Comparison of ENCODE assay signal across 8 cellular contexts in the genomic region with DNA sequence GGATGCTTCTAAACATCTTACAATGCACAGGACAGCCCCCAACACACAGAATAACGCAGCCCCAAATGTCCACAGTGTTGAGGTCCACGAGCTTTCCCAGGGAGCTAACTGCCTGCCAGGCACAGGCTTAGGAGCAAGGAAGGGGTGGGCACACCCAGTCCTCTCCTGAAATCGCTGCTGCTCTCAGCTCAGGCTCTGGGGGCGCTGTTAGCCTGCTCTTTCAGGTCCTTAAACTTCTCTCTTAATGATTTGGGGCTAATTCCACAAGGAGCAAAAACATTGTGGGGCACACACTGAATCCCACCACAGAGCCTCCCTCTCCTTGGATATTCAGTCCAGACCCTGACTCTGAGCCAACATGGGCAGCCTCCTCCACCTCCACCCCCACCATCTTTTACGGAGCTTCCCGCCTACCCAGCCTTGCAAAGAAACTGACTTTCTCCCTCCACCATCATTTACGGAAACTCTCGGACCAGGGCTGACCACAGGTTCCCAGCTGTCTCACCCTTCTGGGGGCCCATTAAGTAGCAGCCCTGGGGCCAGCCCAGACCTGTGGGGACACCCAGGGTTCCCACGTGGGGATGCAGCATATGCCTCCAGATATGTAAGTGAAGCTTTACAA. TPM values are rescaled to one million over a fixed set of nuclear protein-coding genes. Genes with fewer than 3 reads are reported as not detected.
DNase-seq lines count a peak whose midpoint lies in the region; ATAC-seq and TF ChIP-seq lines count a peak whose summit lies in the region.

No MANE protein-coding gene starts in this region.

- H3K27ac Mint-ChIP-seq in activated T-helper 1 cell treated with anti-CD3 and anti-CD28 coated beads, Interleukin-12 subunit alpha, Interleukin-12 subunit beta, Interleukin-2, Interleukin-4 antibody, amounts not matched to agents 30 ng/mL and 10 ng/mL and 1 ng/mL, durations not matched to agents 14 hours and 24 hours and 36 hours: no peak overlapping the region

- peaks cover 20% of the 10 kb centered on the region for H3K27me3 Mint-ChIP-seq in activated T-helper 1 cell treated with anti-CD3 and anti-CD28 coated beads, Interleukin-12 subunit alpha, Interleukin-12 subunit beta, Interleukin-2, Interleukin-4 antibody, amounts not matched to agents 30 ng/mL and 10 ng/mL and 1 ng/mL, durations not matched to agents 14 hours and 24 hours and 36 hours (ENCODE audit: insufficient read depth)

- H3K79me2 ChIP-seq in PC-3 (ENCODE audit: low read length): no peaks in the 10 kb centered on the region

- no peak overlapping the region for H3K4me2 ChIP-seq in PC-3 (ENCODE audit: low read length)

- H3K36me3 Mint-ChIP-seq in activated T-helper 1 cell treated with anti-CD3 and anti-CD28 coated beads, Interleukin-12 subunit alpha, Interleukin-12 subunit beta, Interleukin-2, Interleukin-4 antibody, amounts not matched to agents 30 ng/mL and 10 ng/mL and 1 ng/mL, durations not matched to agents 14 hours and 24 hours and 36 hours (ENCODE audit: low read depth): no peaks in the 10 kb centered on the region

- no TSS peak for BruUV-seq in PC-3 (replicated peaks; lab: Mats Ljungman, UMichigan)

- ATAC-seq in PC-3: peak; percentile 15; the same call in 1 of the 2 replicates

- no peak overlapping the region for H3K27ac ChIP-seq in PC-3 (ENCODE audit: low read length)

- intact Hi-C loops in PC-3 (cut with micrococcal nuclease): no loop called here
- intact Hi-C loops in activated T-helper 1 cell treated with anti-CD3 and anti-CD28 coated beads, Interleukin-12 subunit alpha, Interleukin-12 subunit beta, Interleukin-2, Interleukin-4 antibody, amounts not matched to agents 30 ng/mL and 10 ng/mL and 1 ng/mL, durations not matched to agents 14 hours and 24 hours and 36 hours (cut with micrococcal nuclease): no loop called here

- H3K4me1 ChIP-seq in PC-3 (ENCODE audit: insufficient read depth, low read length): peaks cover 14% of the 10 kb centered on the region

- no peak overlapping the region for H3K9ac ChIP-seq in PC-3 (ENCODE audit: low read length)

- no peaks in the 10 kb centered on the region for H3F3A ChIP-seq in PC-3 (ENCODE audit: low read length, unreplicated experiment)

- H3K4me3 Mint-ChIP-seq in activated T-helper 1 cell treated with anti-CD3 and anti-CD28 coated beads, Interleukin-12 subunit alpha, Interleukin-12 subunit beta, Interleukin-2, Interleukin-4 antibody, amounts not matched to agents 30 ng/mL and 10 ng/mL and 1 ng/mL, durations not matched to agents 14 hours and 24 hours and 36 hours: no peak overlapping the region

- H3K9me3 Mint-ChIP-seq in activated T-helper 1 cell treated with anti-CD3 and anti-CD28 coated beads, Interleukin-12 subunit alpha, Interleukin-12 subunit beta, Interleukin-2, Interleukin-4 antibody, amounts not matched to agents 30 ng/mL and 10 ng/mL and 1 ng/mL, durations not matched to agents 14 hours and 24 hours and 36 hours: no peaks in the 10 kb centered on the region

- no peaks in the 10 kb centered on the region for H4K20me1 ChIP-seq in PC-3 (ENCODE audit: low read length)

- H3K4me3 ChIP-seq in GM12875 (ENCODE audit: low read depth, low read length) (no peak overlapping the region), PC-3 (ENCODE audit: low read length) (no peak overlapping the region)

- CTCF ChIA-PET in PC-3 (lab: Charles Lee): interaction anchor here (0.5 to 0.7 kb wide), 3 partner anchors 41 to 91 kb away, joined by 3 to 4 read pairs (median 4); no protein-coding TSS in a partner anchor

- no peaks in the 10 kb centered on the region for H3K36me3 ChIP-seq in PC-3 (ENCODE audit: low read depth, low read length)

- H2AFZ ChIP-seq in PC-3 (ENCODE audit: low read length): no peak overlapping the region

- DNase-seq in AG20443 (ENCODE audit: low spot score) (peak; percentile 44), PC-3 (peak; percentile 64), cerebellar cortex (ENCODE audit: low spot score) (peak; percentile 68), midbrain (lab: John Stamatoyannopoulos, UW) (peak; percentile 4), NCI-H226 (no peak), AG08396 (ENCODE audit: low spot score) (no peak)
- no peak for DNase-seq in activated T-helper 1 cell treated with anti-CD3 and anti-CD28 coated beads, Interleukin-12 subunit alpha, Interleukin-12 subunit beta, Interleukin-2, Interleukin-4 antibody, amounts not matched to agents 30 ng/mL and 10 ng/mL and 1 ng/mL, durations not matched to agents 14 hours and 24 hours and 36 hours (ENCODE audit: low spot score)

- peak; percentile 83 for TF ChIP-seq CTCF in GM12875 (IDR thresholded peaks at IDR 0.05; ENCODE audit: borderline replicate concordance, insufficient read depth, low read depth, low read length)
- TF ChIP-seq CTCF in PC-3 (conservative IDR thresholded peaks at IDR 0.05; ENCODE audit: low read depth, low read length): peak; percentile 90

- H3K4me1 Mint-ChIP-seq in activated T-helper 1 cell treated with anti-CD3 and anti-CD28 coated beads, Interleukin-12 subunit alpha, Interleukin-12 subunit beta, Interleukin-2, Interleukin-4 antibody, amounts not matched to agents 30 ng/mL and 10 ng/mL and 1 ng/mL, durations not matched to agents 14 hours and 24 hours and 36 hours (ENCODE audit: low read depth): peaks cover 13% of the 10 kb centered on the region

- no peaks in the 10 kb centered on the region for H3K9me3 ChIP-seq in PC-3 (ENCODE audit: low read length)

- H3K27me3 ChIP-seq in PC-3 (ENCODE audit: low read length): peaks cover 34% of the 10 kb centered on the region

- no peaks in the 10 kb centered on the region for H3K9me2 ChIP-seq in PC-3 (replicated peaks; ENCODE audit: low read length)

- POLR2A ChIA-PET in PC-3 (lab: Charles Lee; ENCODE audit: unreplicated experiment): no interaction called here

RNA-seq across cellular contexts. Expression of gene CD300H, which starts 1.1 kb away (rescaled TPM):
- not detected in 2 replicates for total RNA-seq in PC-3 (2014; rRNA removed)
- total RNA-seq in activated T-helper 1 cell treated with anti-CD3 and anti-CD28 coated beads, Interleukin-12 subunit alpha, Interleukin-12 subunit beta, Interleukin-2, Interleukin-4 antibody, amounts not matched to agents 30 ng/mL and 10 ng/mL and 1 ng/mL, durations not matched to agents 14 hours and 24 hours and 36 hours: not detected in 2 replicates

RNA-seq across cellular contexts. Expression of gene CD300C, which starts 20.3 kb away (rescaled TPM):
- not detected in 2 replicates for total RNA-seq in PC-3 (2014; rRNA removed)
- 0.32 and 0.41 TPM in 2 replicates for total RNA-seq in activated T-helper 1 cell treated with anti-CD3 and anti-CD28 coated beads, Interleukin-12 subunit alpha, Interleukin-12 subunit beta, Interleukin-2, Interleukin-4 antibody, amounts not matched to agents 30 ng/mL and 10 ng/mL and 1 ng/mL, durations not matched to agents 14 hours and 24 hours and 36 hours

RNA-seq across cellular contexts. Expression of gene CD300LD, which starts 25.8 kb away (rescaled TPM):
- total RNA-seq in PC-3 (2014; rRNA removed): not detected in 2 replicates
- total RNA-seq in activated T-helper 1 cell treated with anti-CD3 and anti-CD28 coated beads, Interleukin-12 subunit alpha, Interleukin-12 subunit beta, Interleukin-2, Interleukin-4 antibody, amounts not matched to agents 30 ng/mL and 10 ng/mL and 1 ng/mL, durations not matched to agents 14 hours and 24 hours and 36 hours: not detected in 2 replicates

RNA-seq across cellular contexts. Expression of gene CD300LB, which starts 35.0 kb away (rescaled TPM):
- not detected in 2 replicates for total RNA-seq in PC-3 (2014; rRNA removed)
- not detected in 2 replicates for total RNA-seq in activated T-helper 1 cell treated with anti-CD3 and anti-CD28 coated beads, Interleukin-12 subunit alpha, Interleukin-12 subunit beta, Interleukin-2, Interleukin-4 antibody, amounts not matched to agents 30 ng/mL and 10 ng/mL and 1 ng/mL, durations not matched to agents 14 hours and 24 hours and 36 hours

RNA-seq across cellular contexts. Expression of gene CD300E, which starts 57.3 kb away (rescaled TPM):
- total RNA-seq in PC-3 (2014; rRNA removed): not detected in 2 replicates
- not detected in 2 replicates for total RNA-seq in activated T-helper 1 cell treated with anti-CD3 and anti-CD28 coated beads, Interleukin-12 subunit alpha, Interleukin-12 subunit beta, Interleukin-2, Interleukin-4 antibody, amounts not matched to agents 30 ng/mL and 10 ng/mL and 1 ng/mL, durations not matched to agents 14 hours and 24 hours and 36 hours

Comparison
In these comparisons a context has a peak if more than half of its experiments do, and no peak if none do; other contexts are left out.
1. DNase-seq: peak in AG20443 (single experiment), PC-3 (single experiment), cerebellar cortex (single experiment) and midbrain (single experiment); none in NCI-H226 (single experiment), activated T-helper 1 cell treated with anti-CD3 and anti-CD28 coated beads, Interleukin-12 subunit alpha, Interleukin-12 subunit beta, Interleukin-2, Interleukin-4 antibody, amounts not matched to agents 30 ng/mL and 10 ng/mL and 1 ng/mL, durations not matched to agents 14 hours and 24 hours and 36 hours (single experiment) and AG08396 (single experiment).